ENCODE assay signal across 17 cellular contexts in genomic region chr1:100782473-100783010, GRCh38.
DNase-seq lines count a peak whose midpoint lies in the region; ATAC-seq, FAIRE-seq and TF ChIP-seq lines count a peak whose summit lies in the region.
"Had no signal": no experiment of that assay in that cellular context is flagged by ENCODE, and none has a peak within 500 bp of the region (broad histone marks: within the 10 kb centered on the region; RNA-seq: fewer than 3 reads in every experiment).

No MANE protein-coding gene starts in this region.

- TF ChIP-seq EP300 in upper lobe of left lung (IDR thresholded peaks at IDR 0.05), result no peak

- H3K79me2 ChIP-seq in OCI-LY3 (ENCODE audit: low read length) (no peaks in the 10 kb centered on the region), osteoblast (ENCODE audit: insufficient read depth, low read length) (no peaks in the 10 kb centered on the region)

- FAIRE-seq in GM12891 (lab: Jason Lieb, UNC), result no peak
- FAIRE-seq: H1 had no signal

- H3K4me2 ChIP-seq in OCI-LY3 (ENCODE audit: low read length) (no peak overlapping the region), osteoblast (ENCODE audit: insufficient read depth, low read length) (no peak overlapping the region)
- H3K4me2 ChIP-seq: BLaER1 treated with 17β-estradiol and CSF1 and Interleukin-3, amounts not matched to agents 10 nM and 100 nM had no signal

- TF ChIP-seq CTCF in OCI-LY3 (IDR thresholded peaks at IDR 0.05; ENCODE audit: low read depth, low read length) (no peak), osteoblast (IDR thresholded peaks at IDR 0.05; ENCODE audit: extremely low read depth, low read depth, low read length) (no peak), upper lobe of left lung (IDR thresholded peaks at IDR 0.05) (no peak)

- TF ChIP-seq POLR2A in GM12891 (IDR thresholded peaks at IDR 0.05; ENCODE audit: low read depth, low read length), result no peak
- no peak for TF ChIP-seq POLR2A in upper lobe of left lung (IDR thresholded peaks at IDR 0.05)

- H4K20me1 ChIP-seq in OCI-LY3 (ENCODE audit: insufficient read depth, low read length) (no peaks in the 10 kb centered on the region), osteoblast (ENCODE audit: insufficient read depth, low read length) (no peaks in the 10 kb centered on the region)
- H4K20me1 ChIP-seq: BLaER1 treated with 17β-estradiol and CSF1 and Interleukin-3, amounts not matched to agents 10 nM and 100 nM had no signal

- no peak for DNase-seq in GM12891 (ENCODE audit: insufficient read length, low spot score)
- DNase-seq in osteoblast (ENCODE audit: insufficient read length, low spot score, missing footprints), result peak; percentile 36
- no peak for DNase-seq in AG08395 (ENCODE audit: low spot score)
- DNase-seq in upper lobe of left lung, result no peak
- DNase-seq in kidney tubule cell (ENCODE audit: low spot score), result no peak
- DNase-seq: Calu3; CD4-positive, alpha-beta memory T cell; COR-L47; DMS53; DMS79 treated with DMSO at 0.1 percent for 48 hours; GF-D8; GM23248; H7; HCEC 1CT had no signal

- 67 to 71% methylated on average over 1 of the region's 1 CpG for WGBS in upper lobe of left lung, 2 donors

- H3K9me3 ChIP-seq in OCI-LY3 (ENCODE audit: insufficient read depth, low read length) (no peaks in the 10 kb centered on the region), osteoblast (ENCODE audit: low read depth, low read length) (no peaks in the 10 kb centered on the region), upper lobe of left lung (peaks cover 0 to 4% (median 0%) of the 10 kb centered on the region in 4 donors)

- peak overlapping the region; percentile 2; the same call in 1 of the 2 replicates for H3K27ac ChIP-seq in OCI-LY3 (ENCODE audit: low read length)
- no peak overlapping the region for H3K27ac ChIP-seq in osteoblast (ENCODE audit: low read depth, low read length)
- no peak overlapping the region for H3K27ac ChIP-seq in upper lobe of left lung
- H3K27ac ChIP-seq: BLaER1 treated with 17β-estradiol and CSF1 and Interleukin-3, amounts not matched to agents 10 nM and 100 nM; GM23248 had no signal

- no peak overlapping the region for H3K4me3 ChIP-seq in OCI-LY3 (ENCODE audit: low read length)
- H3K4me3 ChIP-seq in osteoblast (ENCODE audit: insufficient read depth, low read length), result no peak overlapping the region
- no peak overlapping the region for H3K4me3 ChIP-seq in upper lobe of left lung
- H3K4me3 ChIP-seq: BLaER1 treated with 17β-estradiol and CSF1 and Interleukin-3, amounts not matched to agents 10 nM and 100 nM; GM23248 had no signal

- H2AFZ ChIP-seq in OCI-LY3 (ENCODE audit: low read depth, low read length) (no peak overlapping the region), osteoblast (ENCODE audit: low read length) (no peak overlapping the region)
- H2AFZ ChIP-seq: GM23248 had no signal

- no peak for ATAC-seq in upper lobe of left lung (ENCODE audit: low FRiP score in 2 of 2)

- no peak overlapping the region for H3K9ac ChIP-seq in OCI-LY3 (ENCODE audit: low read length)
- H3K9ac ChIP-seq: BLaER1 treated with 17β-estradiol and CSF1 and Interleukin-3, amounts not matched to agents 10 nM and 100 nM; GM23248 had no signal

- no peaks in the 10 kb centered on the region for H3K27me3 ChIP-seq in OCI-LY3 (ENCODE audit: low read depth, low read length)
- no peaks in the 10 kb centered on the region for H3K27me3 ChIP-seq in osteoblast (ENCODE audit: insufficient read depth, low read length)
- H3K27me3 ChIP-seq in upper lobe of left lung, result no peaks in the 10 kb centered on the region
- H3K27me3 ChIP-seq: BLaER1 treated with 17β-estradiol and CSF1 and Interleukin-3, amounts not matched to agents 10 nM and 100 nM had no signal

- no peaks in the 10 kb centered on the region for H3K36me3 ChIP-seq in OCI-LY3 (replicated peaks; ENCODE audit: low read depth, low read length)
- H3K36me3 ChIP-seq in osteoblast (ENCODE audit: insufficient read depth, low read length), result no peaks in the 10 kb centered on the region
- H3K36me3 ChIP-seq in upper lobe of left lung, result no peaks in the 10 kb centered on the region
- H3K36me3 ChIP-seq: BLaER1 treated with 17β-estradiol and CSF1 and Interleukin-3, amounts not matched to agents 10 nM and 100 nM had no signal

- peaks cover 12% of the 10 kb centered on the region for H3K4me1 ChIP-seq in OCI-LY3 (ENCODE audit: low read length)
- peaks cover 9% of the 10 kb centered on the region for H3K4me1 ChIP-seq in osteoblast (ENCODE audit: insufficient read depth, low read length)
- no peaks in the 10 kb centered on the region for H3K4me1 ChIP-seq in upper lobe of left lung

TF ChIP-seq in GM12891, 5 proteins besides CTCF, POLR2A, EP300 and RAD21:
- TF ChIP-seq SPI1 (IDR thresholded peaks at IDR 0.05; ENCODE audit: low read depth, low read length) (peak; percentile 12; the same call in 1 of the 2 replicates), TAF1 (IDR thresholded peaks at IDR 0.05; ENCODE audit: low read depth, low read length) (no peak)
TF ChIP-seq in GM12891: peak in this region for 1.
